Comparison of ENCODE assay signal across 20 cellular contexts in genomic region chr3:24968076-24968475, GRCh38.
"Had no signal": no experiment of that assay in that cellular context is flagged by ENCODE, and none has a peak within 500 bp of the region (broad histone marks: within the 10 kb centered on the region; RNA-seq: fewer than 3 reads in every experiment).

No MANE protein-coding gene starts in this region.

- DNase-seq: activated CD4-positive, alpha-beta memory T cell treated with anti-CD3 and anti-CD28 coated beads, Interleukin-2, amount 10 ng/mL, durations not matched to agents 7 days and 5 days; activated CD4-positive, alpha-beta T cell treated with anti-CD3 and anti-CD28 coated beads for 1 hour; activated CD4-positive, alpha-beta T cell treated with anti-CD3 and anti-CD28 coated beads for 4 hours; activated CD4-positive, alpha-beta T cell treated with anti-CD3 and anti-CD28 coated beads, Interleukin-2, amount 10 ng/mL, durations not matched to agents 7 days and 5 days; activated CD4-positive, alpha-beta T cell treated with anti-CD3 and anti-CD28 coated beads, Interleukin-2, amount 50 U/mL, for 4 hours; activated CD8-positive, alpha-beta memory T cell treated with anti-CD3 and anti-CD28 coated beads, Interleukin-2, amount 50 U/mL, for 48 hours; activated gamma-delta T cell; activated naive CD4-positive, alpha-beta T cell; activated naive CD4-positive, alpha-beta T cell treated with anti-CD3 and anti-CD28 coated beads, Interleukin-2, amount 10 ng/mL, durations not matched to agents 7 days and 5 days; activated naive CD8-positive, alpha-beta T cell treated with anti-CD3 and anti-CD28 coated beads, Interleukin-2, amount 10 ng/mL, durations not matched to agents 7 days and 5 days; activated T-cell treated with anti-CD3 and anti-CD28 coated beads for 4 hours; activated T-cell treated with anti-CD3 and anti-CD28 coated beads, Interleukin-2, amount 50 U/mL, for 24 hours; activated T-cell treated with anti-CD3 and anti-CD28 coated beads, Interleukin-2, amount 50 U/mL, for 72 hours; central memory CD4-positive, alpha-beta T cell; cerebellar nuclear complex; colonic mucosa; effector CD8-positive, alpha-beta T cell; esophagus squamous epithelium; head of caudate nucleus; hippocampal formation had no signal
